Comparison of ENCODE assay signal across 21 cellular contexts in genomic region chr5:107680799-107681198, GRCh38. TPM values are rescaled to one million over a fixed set of nuclear protein-coding genes. Genes with fewer than 3 reads are reported as not detected.
"Had no signal": no experiment of that assay in that cellular context is flagged by ENCODE, and none has a peak within 500 bp of the region (broad histone marks: within the 10 kb centered on the region; RNA-seq: fewer than 3 reads in every experiment).

No MANE protein-coding gene starts in this region.

- H3K27ac ChIP-seq: PC-9, Peyer's patch had no signal

- H3K27ac Mint-ChIP-seq: IgD-negative memory B cell had no signal

- H3K9me3 ChIP-seq: Peyer's patch had no signal

- H3K27me3 ChIP-seq: Peyer's patch had no signal

- H3K4me3 ChIP-seq: K562, PC-9, Peyer's patch had no signal

- H3K36me3 Mint-ChIP-seq: IgD-negative memory B cell had no signal

- H3K4me1 ChIP-seq: Peyer's patch had no signal

- H3K4me1 Mint-ChIP-seq: IgD-negative memory B cell had no signal

- H3K4me3 Mint-ChIP-seq: IgD-negative memory B cell had no signal

- DNase-seq: NCI-H1048, NCI-H1105, NCI-H1417, NCI-H1436 treated with DMSO at 0.1 percent for 48 hours, NCI-H1694 treated with DMSO at 0.1 percent for 48 hours, NCI-H1930, NCI-H2081, NCI-H2107, NCI-H226, NCI-H446, NCI-H510A, NCI-H524 treated with DMSO at 0.1 percent for 48 hours, NCI-H774, PC-9, Peyer's patch, SHP77 treated with DMSO at 0.1 percent for 48 hours, T-helper 1 cell had no signal

- ATAC-seq: K562, Right ventricle myocardium inferior, SK-N-SH treated with all-trans-retinoic acid at 6 μM for 48 hours had no signal

- H3K36me3 ChIP-seq: Peyer's patch had no signal

RNA-seq across cellular contexts. Expression of gene EFNA5, which starts 10.1 kb away (rescaled TPM):
- total RNA-seq: K562 had no signal
- polyA plus RNA-seq: IgD-negative memory B cell had no signal
